Comparison of ENCODE assay signal across 8 cellular contexts in genomic region chr9:113409481-113409880, GRCh38. TPM values are rescaled to one million over a fixed set of nuclear protein-coding genes. Genes with fewer than 3 reads are reported as not detected.
A peak's percentile ranks its signal among the peaks of the same experiment; 100 is the strongest.
DNase-seq lines count a peak whose midpoint lies in the region; ATAC-seq and TF ChIP-seq lines count a peak whose summit lies in the region.

No MANE protein-coding gene starts in this region.

- H3K27ac ChIP-seq in Panc1 (ENCODE audit: low read length), result peak overlapping the region; percentile 99
- peak overlapping the region; percentile 97 for H3K27ac ChIP-seq in parathyroid adenoma

- TF ChIP-seq CTCF in Panc1 (IDR thresholded peaks at IDR 0.05), result no peak
- no peak for TF ChIP-seq CTCF in epithelial cell of proximal tubule (conservative IDR thresholded peaks at IDR 0.05; ENCODE audit: low read depth, low read length)
- TF ChIP-seq CTCF in parathyroid adenoma (IDR thresholded peaks at IDR 0.05), result no peak
- TF ChIP-seq CTCF in GM10248 (IDR thresholded peaks at IDR 0.05; ENCODE audit: control extremely low read depth, extremely low read depth, low read depth, missing control alignments), result no peak

- peak overlapping the region; percentile 95 to 97 for H3K4me3 ChIP-seq in Panc1 (ENCODE audit: low read depth in 2 of 2, low read length in 2 of 2)
- H3K4me3 ChIP-seq in epithelial cell of proximal tubule (ENCODE audit: low read depth, low read length), result peak overlapping the region; percentile 84
- peak overlapping the region; percentile 99 for H3K4me3 ChIP-seq in parathyroid adenoma (ENCODE audit: low read depth, low read length)

- CTCF ChIA-PET in Panc1 (lab: Charles Lee), result interaction anchor here (1.0 kb wide), 1 partner anchor 8 kb away, joined by 6 read pairs; the partner anchor contains the start of gene ALAD
- CTCF ChIA-PET in GM10248 (lab: Yijun Ruan, JAX), result interaction anchor here (1.0 to 11.7 kb wide), 7 partner anchors 9 to 248 kb away, joined by 3 to 96 read pairs (median 5); partner anchors contain the start of genes ALAD, CDC26 and PRPF4

- no peak overlapping the region for H2AFZ ChIP-seq in parathyroid adenoma

- in situ Hi-C loops in Panc1 (cut with HindIII; ENCODE audit: low pct_unique_long_range_greater_than_20kb, low sequenced_read_pairs), result no loop called here

- H3K4me2 ChIP-seq in parathyroid adenoma (ENCODE audit: low read length), result peak overlapping the region; percentile 89

- H3K27me3 ChIP-seq in Panc1 (ENCODE audit: control insufficient read depth, insufficient read depth, low read length) (no peaks in the 10 kb centered on the region), parathyroid adenoma (ENCODE audit: control insufficient read depth, insufficient read depth, low read length) (no peaks in the 10 kb centered on the region)

- no peaks in the 10 kb centered on the region for H3K79me2 ChIP-seq in parathyroid adenoma

- intact Hi-C loops in Panc1 (cut with micrococcal nuclease; ENCODE audit: unreplicated experiment), result no loop called here

- H3K36me3 ChIP-seq in Panc1 (ENCODE audit: control insufficient read depth, insufficient read depth, low read length) (peaks cover 7% of the 10 kb centered on the region), parathyroid adenoma (ENCODE audit: control insufficient read depth, insufficient read depth, low read length) (no peaks in the 10 kb centered on the region)

- POLR2A ChIA-PET in Panc1 (lab: Charles Lee), result no interaction called here
- POLR2A ChIA-PET in GM10248 (lab: Yijun Ruan, JAX), result interaction anchor here (1.1 to 1.3 kb wide), 3 partner anchors 8 to 188 kb away, joined by 3 to 7 read pairs (median 5); partner anchors contain the start of genes ALAD, CDC26, FKBP15 and PRPF4

- DNase-seq in EL (peak; percentile 13), Panc1 (ENCODE audit: low read depth, low spot score) (no peak), epithelial cell of proximal tubule (ENCODE audit: low read depth) (no peak), Ammon's horn (ENCODE audit: low spot score) (no peak), GM10248 (ENCODE audit: extremely low spot score) (no peak)
- no peak for DNase-seq in stimulated activated CD4-positive, alpha-beta T cell treated with anti-CD3 and anti-CD28 coated beads, Interleukin-2, amount 100 ng/mL, for 48 hours

- H3K9me3 ChIP-seq in Panc1 (ENCODE audit: control insufficient read depth, insufficient read depth, low read depth, low read length) (no peaks in the 10 kb centered on the region), parathyroid adenoma (ENCODE audit: control insufficient read depth, low read length) (no peaks in the 10 kb centered on the region)

- ATAC-seq in Panc1 (no peak), HG03565 (IDR thresholded peaks at IDR 0.05; ENCODE audit: unreplicated experiment) (no peak)

- no TSS peak for BruUV-seq in Panc1 (replicated peaks; lab: Mats Ljungman, UMichigan)

- H3K4me1 ChIP-seq in Panc1 (ENCODE audit: control insufficient read depth, insufficient read depth, low read length), result no peaks in the 10 kb centered on the region; the same call in 1 of the 2 replicates
- peaks cover 6% of the 10 kb centered on the region for H3K4me1 ChIP-seq in parathyroid adenoma

- H3K9ac ChIP-seq in parathyroid adenoma, result no peak overlapping the region

RNA-seq across cellular contexts. Expression of gene POLE3, which starts 1.0 kb away (rescaled TPM):
- 48.5 TPM for total RNA-seq in Panc1 (2021; ENCODE audit: unreplicated experiment)
- polyA plus RNA-seq in Panc1 (2012; ENCODE audit: insufficient read length), result 40.1 TPM
- total RNA-seq in epithelial cell of proximal tubule, result 46.1 and 111 TPM in 2 replicates

RNA-seq across cellular contexts. Expression of gene C9orf43, which starts 1.1 kb away (rescaled TPM):
- total RNA-seq in Panc1 (2021; ENCODE audit: unreplicated experiment) (1.2 TPM), epithelial cell of proximal tubule (0.22 TPM in 1 of 2 replicates, not detected in the other)
- 1.1 TPM for polyA plus RNA-seq in Panc1 (2012; ENCODE audit: insufficient read length)

RNA-seq across cellular contexts. Expression of gene ALAD, which starts 8.4 kb away (rescaled TPM):
- total RNA-seq in Panc1 (2021; ENCODE audit: unreplicated experiment), result 8.9 TPM
- polyA plus RNA-seq in Panc1 (2012; ENCODE audit: insufficient read length), result 10.6 TPM
- 4.5 and 5.1 TPM in 2 replicates for total RNA-seq in epithelial cell of proximal tubule

RNA-seq across cellular contexts. Expression of gene HDHD3, which starts 32.7 kb away (rescaled TPM):
- total RNA-seq in Panc1 (2021; ENCODE audit: unreplicated experiment) (14.5 TPM), epithelial cell of proximal tubule (13.5 and 22.6 TPM in 2 replicates)
- 13.5 TPM for polyA plus RNA-seq in Panc1 (2012; ENCODE audit: insufficient read length)

RNA-seq across cellular contexts. Expression of gene RGS3, which starts 54.0 kb away (rescaled TPM):
- 15.1 TPM for total RNA-seq in Panc1 (2021; ENCODE audit: unreplicated experiment)
- polyA plus RNA-seq in Panc1 (2012; ENCODE audit: insufficient read length), result 12.4 TPM
- 66.9 and 79.2 TPM in 2 replicates for total RNA-seq in epithelial cell of proximal tubule
